ENCODE assay signal across 23 cellular contexts in the genomic region with DNA sequence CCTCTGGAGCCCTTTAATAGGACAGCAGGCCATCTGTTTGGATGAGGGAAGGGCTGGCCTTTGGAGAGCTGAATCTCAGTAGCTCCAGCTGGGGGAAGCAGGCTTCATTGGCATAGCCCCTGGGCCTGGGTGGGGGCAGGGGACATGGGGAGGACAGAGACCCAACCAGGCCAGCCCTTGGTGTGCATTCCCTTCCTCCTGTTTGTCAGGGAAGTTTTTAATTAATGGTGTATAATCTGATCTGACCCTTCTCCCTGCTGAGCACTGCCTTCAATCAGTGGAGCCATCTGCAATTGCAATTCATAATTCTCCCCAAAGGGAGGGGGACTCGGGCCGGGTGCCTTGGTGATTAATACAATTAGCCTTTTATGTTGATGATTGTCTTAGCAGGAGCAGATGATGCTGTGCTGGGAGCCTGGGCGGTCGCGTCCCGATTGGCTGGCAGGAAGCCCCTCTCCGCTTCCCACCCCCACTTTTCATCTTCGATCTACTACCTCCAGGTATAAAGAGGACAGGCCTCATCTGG. TPM values are rescaled to one million over a fixed set of nuclear protein-coding genes. Genes with fewer than 3 reads are reported as not detected.
DNase-seq lines count a peak whose midpoint lies in the region; ATAC-seq and TF ChIP-seq lines count a peak whose summit lies in the region.
"Had no signal": no experiment of that assay in that cellular context is flagged by ENCODE, and none has a peak within 500 bp of the region (broad histone marks: within the 10 kb centered on the region; RNA-seq: fewer than 3 reads in every experiment).

No MANE protein-coding gene starts in this region.

- peak overlapping the region; percentile 90 for H3K27ac ChIP-seq in cingulate gyrus (ENCODE audit: low read depth, low read length)
- peak overlapping the region; percentile 37 for H3K27ac ChIP-seq in mesodermal cell (ENCODE audit: low read depth, low read length, severe bottlenecking)
- H3K27ac ChIP-seq in lower lobe of right lung: no peak overlapping the region
- H3K27ac ChIP-seq: colonic mucosa, epithelial cell of prostate, gastroesophageal sphincter, vagina had no signal

- H3K27me3 ChIP-seq in lower lobe of right lung (ENCODE audit: low read depth): no peaks in the 10 kb centered on the region
- no peaks in the 10 kb centered on the region for H3K27me3 ChIP-seq in MG63
- H3K27me3 ChIP-seq: colonic mucosa, vagina had no signal

- ATAC-seq in GM21723 (IDR thresholded peaks at IDR 0.05; ENCODE audit: unreplicated experiment) (no peak), lower lobe of right lung (no peak)
- ATAC-seq: activated CD4-positive, CD25-positive, alpha-beta regulatory T cell treated with anti-CD3 and anti-CD28 coated beads, Interleukin-2, amount 50 U/mL, for 24 hours; gastroesophageal sphincter; stimulated activated naive CD8-positive, alpha-beta T cell treated with anti-CD3 and anti-CD28 coated beads, Interleukin-15, amount 100 ng/mL, for 72 hours had no signal

- H3K4me1 ChIP-seq in mesodermal cell (ENCODE audit: control insufficient read depth, insufficient read depth, low read length, poor library complexity, severe bottlenecking) (peaks cover 27% of the 10 kb centered on the region), lower lobe of right lung (peaks cover 22% of the 10 kb centered on the region)
- H3K4me1 ChIP-seq: colonic mucosa had no signal

- TF ChIP-seq CTCF in lower lobe of right lung (IDR thresholded peaks at IDR 0.05): no peak

- 73% methylated on average over 2 of the region's 8 CpGs; no CpG with 5 or more reads in 1 of the 2 experiments for WGBS in mesodermal cell (ENCODE audit: insufficient coverage in 2 of 2), 2 experiments

- H3K4me3 ChIP-seq in mesodermal cell (ENCODE audit: extremely low read depth, insufficient read depth, low read length, poor library complexity, severe bottlenecking) (no peak overlapping the region), lower lobe of right lung (no peak overlapping the region), MG63 (no peak overlapping the region)
- H3K4me3 ChIP-seq: colonic mucosa, gastroesophageal sphincter, vagina had no signal

- H3K9me3 ChIP-seq in mesodermal cell (ENCODE audit: control insufficient read depth, low read length) (no peaks in the 10 kb centered on the region), lower lobe of right lung (no peaks in the 10 kb centered on the region), MG63 (no peaks in the 10 kb centered on the region)
- H3K9me3 ChIP-seq: colonic mucosa, gastroesophageal sphincter, vagina had no signal

- DNase-seq in Ammon's horn (ENCODE audit: low spot score) (peak; percentile 83), NCI-H524 treated with DMSO at 0.1 percent for 48 hours (lab: John Stamatoyannopoulos, UW) (peak; percentile 90), lower lobe of right lung (no peak), middle frontal gyrus (ENCODE audit: extremely low spot score, low spot score) (no peak), MG63 (no peak)
- DNase-seq: amniotic stem cell; CD4-positive, CD25-positive, alpha-beta regulatory T cell; colonic mucosa; immature natural killer cell; NCI-H1436; NCI-H446 treated with DMSO at 0.1 percent for 48 hours; nephron progenitor cell; SIG-M5; stimulated activated naive CD8-positive, alpha-beta T cell treated with anti-CD3 and anti-CD28 coated beads, Interleukin-15, amount 100 ng/mL, for 72 hours had no signal

- intact Hi-C loops in lower lobe of right lung (cut with DNase I): no loop called here

- H3K36me3 ChIP-seq in mesodermal cell (ENCODE audit: control insufficient read depth, insufficient read depth, low read length) (no peaks in the 10 kb centered on the region), lower lobe of right lung (no peaks in the 10 kb centered on the region), MG63 (peaks cover 2% of the 10 kb centered on the region)
- H3K36me3 ChIP-seq: colonic mucosa, gastroesophageal sphincter, vagina had no signal

RNA-seq across cellular contexts. Expression of gene AQP6, which starts 6.4 kb away (rescaled TPM):
- not detected for polyA plus RNA-seq in mesodermal cell (2013, experiment 1 of 2)
- polyA plus RNA-seq in mesodermal cell (2013, experiment 2 of 2): not detected
- total RNA-seq in lower lobe of right lung: 0.09 TPM
- total RNA-seq in MG63 (2014; rRNA removed; shearing (Covaris generic); ENCODE audit: low replicate concordance): not detected in 2 replicates
- total RNA-seq: activated T-helper 2 cell treated with anti-CD3 and anti-CD28 coated beads, Interferon-gamma antibody, Interleukin-2, Interleukin-4, amounts not matched to agents 10 μg/mL and 5 μg/mL and 100 μg/mL, durations not matched to agents 14 hours and 24 hours and 36 hours; CD4-positive, CD25-positive, alpha-beta regulatory T cell; colonic mucosa; gastroesophageal sphincter; LHCN-M2; vagina had no signal
- polyA plus RNA-seq: CD4-positive, CD25-positive, alpha-beta regulatory T cell; immature natural killer cell had no signal

RNA-seq across cellular contexts. Expression of gene AQP5, which starts 17.5 kb away (rescaled TPM):
- polyA plus RNA-seq in mesodermal cell (2013, experiment 1 of 2): 0.22 TPM
- 0.35 TPM for polyA plus RNA-seq in mesodermal cell (2013, experiment 2 of 2)
- total RNA-seq in lower lobe of right lung: 6.4 TPM
- total RNA-seq in MG63 (2014; rRNA removed; shearing (Covaris generic); ENCODE audit: low replicate concordance): not detected in 2 replicates
- total RNA-seq: activated T-helper 2 cell treated with anti-CD3 and anti-CD28 coated beads, Interferon-gamma antibody, Interleukin-2, Interleukin-4, amounts not matched to agents 10 μg/mL and 5 μg/mL and 100 μg/mL, durations not matched to agents 14 hours and 24 hours and 36 hours; CD4-positive, CD25-positive, alpha-beta regulatory T cell; colonic mucosa; vagina had no signal
- polyA plus RNA-seq: CD4-positive, CD25-positive, alpha-beta regulatory T cell; immature natural killer cell had no signal

RNA-seq across cellular contexts. Expression of gene AQP2, which starts 28.6 kb away (rescaled TPM):
- polyA plus RNA-seq in mesodermal cell (2013, experiment 1 of 2): not detected
- not detected for polyA plus RNA-seq in mesodermal cell (2013, experiment 2 of 2)
- total RNA-seq in lower lobe of right lung: not detected
- not detected in 2 replicates for total RNA-seq in MG63 (2014; rRNA removed; shearing (Covaris generic); ENCODE audit: low replicate concordance)
- total RNA-seq: activated T-helper 2 cell treated with anti-CD3 and anti-CD28 coated beads, Interferon-gamma antibody, Interleukin-2, Interleukin-4, amounts not matched to agents 10 μg/mL and 5 μg/mL and 100 μg/mL, durations not matched to agents 14 hours and 24 hours and 36 hours; CD4-positive, CD25-positive, alpha-beta regulatory T cell; colonic mucosa; LHCN-M2; vagina had no signal
- polyA plus RNA-seq: CD4-positive, CD25-positive, alpha-beta regulatory T cell; immature natural killer cell had no signal

RNA-seq across cellular contexts. Expression of gene RACGAP1, which starts 46.2 kb away (rescaled TPM):
- polyA plus RNA-seq in mesodermal cell (2013, experiment 1 of 2): 47.1 TPM
- 52.9 TPM for polyA plus RNA-seq in mesodermal cell (2013, experiment 2 of 2)
- total RNA-seq in lower lobe of right lung: 13.7 TPM
- 157 and 166 TPM in 2 replicates for total RNA-seq in MG63 (2014; rRNA removed; shearing (Covaris generic); ENCODE audit: low replicate concordance)

Comparison
In these comparisons a context has a peak if more than half of its experiments do, and no peak if none do; other contexts are left out.
1. DNase-seq: peak in Ammon's horn (single experiment) and NCI-H524 treated with DMSO at 0.1 percent for 48 hours (single experiment); none in lower lobe of right lung (single experiment), middle frontal gyrus (single experiment) and MG63 (single experiment).